16 cellular contexts compared by ENCODE assay signal in genomic region chr1:1066403-1067283, GRCh38. TPM values are rescaled to one million over a fixed set of nuclear protein-coding genes. Genes with fewer than 3 reads are reported as not detected.
DNase-seq lines count a peak whose midpoint lies in the region; ATAC-seq, FAIRE-seq and TF ChIP-seq lines count a peak whose summit lies in the region.
"Had no signal": no experiment of that assay in that cellular context is flagged by ENCODE, and none has a peak within 500 bp of the region (broad histone marks: within the 10 kb centered on the region; RNA-seq: fewer than 3 reads in every experiment).

No MANE protein-coding gene starts in this region.

- H3K4me3 ChIP-seq in osteoblast (ENCODE audit: insufficient read depth, low read length), result no peak overlapping the region

- no peak overlapping the region for H3K4me2 ChIP-seq in osteoblast (ENCODE audit: insufficient read depth, low read length)

- H3K4me3 Mint-ChIP-seq in activated CD8-positive, alpha-beta T cell treated with anti-CD3 and anti-CD28 coated beads for 36 hours, result peak overlapping the region; percentile 12

- no peak for TF ChIP-seq CTCF in activated CD8-positive, alpha-beta T cell treated with anti-CD3 and anti-CD28 coated beads for 36 hours (IDR thresholded peaks at IDR 0.05)
- no peak for TF ChIP-seq CTCF in osteoblast (IDR thresholded peaks at IDR 0.05; ENCODE audit: extremely low read depth, low read depth, low read length)

- H3K4me1 Mint-ChIP-seq in activated CD8-positive, alpha-beta T cell treated with anti-CD3 and anti-CD28 coated beads for 36 hours (ENCODE audit: low read depth), result peaks cover 32% of the 10 kb centered on the region

- CTCF ChIA-PET in activated CD8-positive, alpha-beta T cell treated with anti-CD3 and anti-CD28 coated beads for 36 hours (lab: Charles Lee), result no interaction called here

- peaks cover 2% of the 10 kb centered on the region for H3K27me3 Mint-ChIP-seq in activated CD8-positive, alpha-beta T cell treated with anti-CD3 and anti-CD28 coated beads for 36 hours
- H3K27me3 Mint-ChIP-seq: central memory CD8-positive, alpha-beta T cell had no signal

- H3K36me3 Mint-ChIP-seq in activated naive CD4-positive, alpha-beta T cell treated with anti-CD3 and anti-CD28 coated beads, Interleukin-2, amount 50 U/mL, for 72 hours, result peaks cover 0 to 1% of the 10 kb centered on the region in 2 donors
- H3K36me3 Mint-ChIP-seq in activated CD8-positive, alpha-beta T cell treated with anti-CD3 and anti-CD28 coated beads for 36 hours (ENCODE audit: low read depth), result peaks cover 28% of the 10 kb centered on the region

- peak; percentile 37 for DNase-seq in activated naive CD4-positive, alpha-beta T cell treated with anti-CD3 and anti-CD28 coated beads, Interleukin-2, amount 50 U/mL, for 16 hours
- no peak for DNase-seq in activated naive CD4-positive, alpha-beta T cell treated with anti-CD3 and anti-CD28 coated beads, Interleukin-2, amount 50 U/mL, for 72 hours (ENCODE audit: low spot score in 2 of 2)
- peak; percentile 90 for DNase-seq in H54 (ENCODE audit: insufficient read length, low spot score)
- DNase-seq in activated CD8-positive, alpha-beta T cell treated with anti-CD3 and anti-CD28 coated beads for 36 hours, result peak; percentile 59
- peak; percentile 98 for DNase-seq in osteoblast (ENCODE audit: insufficient read length, low spot score, missing footprints)
- no peak for DNase-seq in NCI-H2227 (lab: John Stamatoyannopoulos, UW; ENCODE audit: unreplicated experiment)
- DNase-seq in NCI-H146 treated with DMSO at 0.1 percent for 48 hours (lab: John Stamatoyannopoulos, UW; ENCODE audit: unreplicated experiment), result no peak
- DNase-seq in globus pallidus (ENCODE audit: low spot score), result no peak
- DNase-seq: activated CD8-positive, alpha-beta memory T cell treated with anti-CD3 and anti-CD28 coated beads, Interleukin-2, amount 50 U/mL, for 48 hours; amniotic stem cell; effector memory CD8-positive, alpha-beta T cell; left ventricle myocardium superior; NCI-H748 treated with DMSO at 0.1 percent for 48 hours had no signal

- H3K4me1 ChIP-seq in osteoblast (ENCODE audit: insufficient read depth, low read length), result peaks cover 10% of the 10 kb centered on the region

- POLR2A ChIA-PET in activated CD8-positive, alpha-beta T cell treated with anti-CD3 and anti-CD28 coated beads for 36 hours (lab: Charles Lee), result interaction anchor here (1.3 to 2.2 kb wide), 2 partner anchors 16 to 32 kb away, joined by 4 to 6 read pairs; no protein-coding TSS in a partner anchor

- H2AFZ ChIP-seq in osteoblast (ENCODE audit: low read length), result no peak overlapping the region

- ATAC-seq in activated naive CD4-positive, alpha-beta T cell treated with anti-CD3 and anti-CD28 coated beads, Interleukin-2, amount 50 U/mL, for 72 hours, result no peak
- ATAC-seq in activated CD8-positive, alpha-beta T cell treated with anti-CD3 and anti-CD28 coated beads for 36 hours, result no peak
- ATAC-seq: effector memory CD8-positive, alpha-beta T cell; left ventricle myocardium superior had no signal

- no peak overlapping the region for H3K27ac Mint-ChIP-seq in activated naive CD4-positive, alpha-beta T cell treated with anti-CD3 and anti-CD28 coated beads, Interleukin-2, amount 50 U/mL, for 72 hours
- H3K27ac Mint-ChIP-seq in activated CD8-positive, alpha-beta T cell treated with anti-CD3 and anti-CD28 coated beads for 36 hours, result no peak overlapping the region
- H3K27ac Mint-ChIP-seq: progenitor cell of endocrine pancreas had no signal

- TF ChIP-seq POLR2A in H54 (IDR thresholded peaks at IDR 0.05; ENCODE audit: low read depth, low read length), result no peak

- no peak overlapping the region for H3K27ac ChIP-seq in osteoblast (ENCODE audit: low read depth, low read length)

- H3K27me3 ChIP-seq in osteoblast (ENCODE audit: insufficient read depth, low read length), result peaks cover 23% of the 10 kb centered on the region

- no peak for FAIRE-seq in H54 (lab: Jason Lieb, UNC)
- FAIRE-seq: RCC 7860 had no signal

- no peaks in the 10 kb centered on the region for H4K20me1 ChIP-seq in osteoblast (ENCODE audit: insufficient read depth, low read length)

- no peaks in the 10 kb centered on the region for H3K9me3 Mint-ChIP-seq in activated naive CD4-positive, alpha-beta T cell treated with anti-CD3 and anti-CD28 coated beads, Interleukin-2, amount 50 U/mL, for 72 hours
- no peaks in the 10 kb centered on the region for H3K9me3 Mint-ChIP-seq in activated CD8-positive, alpha-beta T cell treated with anti-CD3 and anti-CD28 coated beads for 36 hours
- H3K9me3 Mint-ChIP-seq: central memory CD8-positive, alpha-beta T cell; effector memory CD8-positive, alpha-beta T cell had no signal

- intact Hi-C loops in activated CD8-positive, alpha-beta T cell treated with anti-CD3 and anti-CD28 coated beads for 36 hours (cut with micrococcal nuclease), result no loop called here

- no peaks in the 10 kb centered on the region for H3K79me2 ChIP-seq in osteoblast (ENCODE audit: insufficient read depth, low read length)

- H3K36me3 ChIP-seq in osteoblast (ENCODE audit: insufficient read depth, low read length), result no peaks in the 10 kb centered on the region

- no peaks in the 10 kb centered on the region for H3K9me3 ChIP-seq in osteoblast (ENCODE audit: low read depth, low read length)

RNA-seq across cellular contexts. Expression of gene RNF223, which starts 7.5 kb away (rescaled TPM):
- total RNA-seq in activated naive CD4-positive, alpha-beta T cell treated with anti-CD3 and anti-CD28 coated beads, Interleukin-2, amount 50 U/mL, for 72 hours, result not detected
- not detected for total RNA-seq in activated CD8-positive, alpha-beta T cell treated with anti-CD3 and anti-CD28 coated beads for 36 hours
- not detected in 2 replicates for total RNA-seq in osteoblast
- total RNA-seq: left ventricle myocardium superior, progenitor cell of endocrine pancreas had no signal

RNA-seq across cellular contexts. Expression of gene AGRN, which starts 46.7 kb away (rescaled TPM):
- total RNA-seq in activated naive CD4-positive, alpha-beta T cell treated with anti-CD3 and anti-CD28 coated beads, Interleukin-2, amount 50 U/mL, for 72 hours, result 10 to 100 TPM; 44.5 to 79.9 TPM
- total RNA-seq in activated CD8-positive, alpha-beta T cell treated with anti-CD3 and anti-CD28 coated beads for 36 hours, result 10 to 100 TPM; 64.9 to 68.0 TPM
- total RNA-seq in osteoblast, result 14.7 and 30.0 TPM in 2 replicates

RNA-seq across cellular contexts. Expression of gene C1orf159, which starts 49.2 kb away (rescaled TPM):
- total RNA-seq in activated naive CD4-positive, alpha-beta T cell treated with anti-CD3 and anti-CD28 coated beads, Interleukin-2, amount 50 U/mL, for 72 hours, result 10 to 100 TPM; 20.7 to 21.2 TPM
- 10 to 100 TPM; 17.5 to 20.3 TPM for total RNA-seq in activated CD8-positive, alpha-beta T cell treated with anti-CD3 and anti-CD28 coated beads for 36 hours
- 5.4 and 8.5 TPM in 2 replicates for total RNA-seq in osteoblast

RNA-seq across cellular contexts. Expression of gene ISG15, which starts 53.3 kb away (rescaled TPM):
- total RNA-seq in activated naive CD4-positive, alpha-beta T cell treated with anti-CD3 and anti-CD28 coated beads, Interleukin-2, amount 50 U/mL, for 72 hours, result 10 to 100 TPM; 91.6 to 97.5 TPM
- 100 to 1,000 TPM in 1 of 2 experiments, 10 to 100 TPM in 1; 94.5 to 102 TPM for total RNA-seq in activated CD8-positive, alpha-beta T cell treated with anti-CD3 and anti-CD28 coated beads for 36 hours
- 55.4 and 90.5 TPM in 2 replicates for total RNA-seq in osteoblast

Comparison
In these comparisons a context has a peak if more than half of its experiments do, and no peak if none do; other contexts are left out.
1. DNase-seq: peak in activated naive CD4-positive, alpha-beta T cell treated with anti-CD3 and anti-CD28 coated beads, Interleukin-2, amount 50 U/mL, for 16 hours (single experiment), H54 (single experiment), activated CD8-positive, alpha-beta T cell treated with anti-CD3 and anti-CD28 coated beads for 36 hours (single experiment) and osteoblast (single experiment); none in activated naive CD4-positive, alpha-beta T cell treated with anti-CD3 and anti-CD28 coated beads, Interleukin-2, amount 50 U/mL, for 72 hours (0 of 2), NCI-H2227 (single experiment), NCI-H146 treated with DMSO at 0.1 percent for 48 hours (single experiment) and globus pallidus (single experiment).